ENCODE assay signal across 25 cellular contexts in genomic region chr6:134532694-134533624, GRCh38.
DNase-seq lines count a peak whose midpoint lies in the region; ATAC-seq and TF ChIP-seq lines count a peak whose summit lies in the region.
"Had no signal": no experiment of that assay in that cellular context is flagged by ENCODE, and none has a peak within 500 bp of the region (broad histone marks: within the 10 kb centered on the region; RNA-seq: fewer than 3 reads in every experiment).

No MANE protein-coding gene starts in this region.

- H2AK9ac ChIP-seq in IMR-90 (replicated peaks; ENCODE audit: low read depth, low read length, poor library complexity): no peak overlapping the region

- H3K27ac ChIP-seq in IMR-90 (ENCODE audit: insufficient read depth, low read length) (no peak overlapping the region), mesenchymal stem cell (ENCODE audit: low read length, poor library complexity, severe bottlenecking) (no peak overlapping the region), trophoblast cell (ENCODE audit: low read depth, low read length) (no peak overlapping the region), thyroid gland (no peak overlapping the region)
- H3K27ac ChIP-seq: C4-2B, prostate gland, suprapubic skin, WERI-Rb-1 had no signal

- H4K5ac ChIP-seq in IMR-90 (ENCODE audit: low read depth, low read length): no peak overlapping the region

- TF ChIP-seq RAD21 in IMR-90 (IDR thresholded peaks at IDR 0.05; ENCODE audit: low read length): no peak

- POLR2A ChIA-PET in IMR-90 (lab: Charles Lee; ENCODE audit: unreplicated experiment): no interaction called here
- POLR2A ChIA-PET in HEK293T (lab: Yijun Ruan, JAX): no interaction called here

- H2BK5ac ChIP-seq in IMR-90 (ENCODE audit: low read depth, low read length, poor library complexity, severe bottlenecking) (no peak overlapping the region), mesenchymal stem cell (ENCODE audit: low read depth, low read length, poor library complexity, severe bottlenecking) (no peak overlapping the region), trophoblast cell (ENCODE audit: low read depth, low read length, poor library complexity) (no peak overlapping the region)

- H3K9me1 ChIP-seq in IMR-90 (ENCODE audit: insufficient read depth, low read length): peaks cover 9% of the 10 kb centered on the region

- H2BK12ac ChIP-seq in mesenchymal stem cell (ENCODE audit: low read length in 2 of 2): no peak overlapping the region
- H2BK12ac ChIP-seq in trophoblast cell (ENCODE audit: low read length): peak overlapping the region; percentile 85

- no peak for ATAC-seq in IMR-90 (ENCODE audit: low read depth)
- ATAC-seq: activated naive CD4-positive, alpha-beta T cell treated with anti-CD3 and anti-CD28 coated beads, Interleukin-2, amount 50 U/mL, for 72 hours; GM12878; naive thymus-derived CD4-positive, alpha-beta T cell had no signal

- H3K9ac ChIP-seq in IMR-90 (ENCODE audit: low read depth, low read length) (no peak overlapping the region), mesenchymal stem cell (ENCODE audit: low read length) (no peak overlapping the region), trophoblast cell (ENCODE audit: low read length) (no peak overlapping the region)

- H3K27ac Mint-ChIP-seq in activated T-helper 1 cell treated with anti-CD3 and anti-CD28 coated beads, Interleukin-12 subunit alpha, Interleukin-12 subunit beta, Interleukin-2, Interleukin-4 antibody, amounts not matched to agents 30 ng/mL and 10 ng/mL and 1 ng/mL, durations not matched to agents 14 hours and 24 hours and 36 hours: peak overlapping the region; percentile 27
- H3K27ac Mint-ChIP-seq: activated CD4-positive, alpha-beta T cell treated with anti-CD3 and anti-CD28 coated beads, Interleukin-2, amount 10 ng/mL, durations not matched to agents 7 days and 5 days; activated naive CD4-positive, alpha-beta T cell treated with anti-CD3 and anti-CD28 coated beads, Interleukin-2, amount 50 U/mL, for 72 hours; T-helper 1 cell treated with Interleukin-12 subunit alpha and Interleukin-12 subunit beta and Interleukin-4 antibody, amounts not matched to agents 30 μg/mL and 1 μg/mL, for 36 hours had no signal

- H4K20me1 ChIP-seq in IMR-90 (ENCODE audit: insufficient read depth, low read length): no peaks in the 10 kb centered on the region

- H3K4ac ChIP-seq in IMR-90 (ENCODE audit: low read depth, low read length) (peak overlapping the region; percentile 17; the same call in 1 of the 2 replicates), mesenchymal stem cell (ENCODE audit: low read depth in 1 of 2, low read length in 2 of 2) (no peak overlapping the region), trophoblast cell (ENCODE audit: low read depth, low read length) (no peak overlapping the region)

- peak overlapping the region; percentile 68 for H2AFZ ChIP-seq in IMR-90 (replicated peaks; ENCODE audit: low read length, poor library complexity)
- no peak overlapping the region for H2AFZ ChIP-seq in mesenchymal stem cell (ENCODE audit: low read depth, low read length)
- no peak overlapping the region for H2AFZ ChIP-seq in trophoblast cell (ENCODE audit: insufficient read depth, low read length, poor library complexity)

- no peak overlapping the region for H3K14ac ChIP-seq in IMR-90 (replicated peaks; ENCODE audit: low read depth, low read length)
- no peak overlapping the region for H3K14ac ChIP-seq in mesenchymal stem cell (ENCODE audit: low read length in 2 of 2)
- H3K14ac ChIP-seq in trophoblast cell (ENCODE audit: low read length): no peak overlapping the region

- intact Hi-C loops in IMR-90 (cut with micrococcal nuclease) (no loop called here), thyroid gland (cut with DNase I) (no loop called here)
- intact Hi-C loops in activated T-helper 1 cell treated with anti-CD3 and anti-CD28 coated beads, Interleukin-12 subunit alpha, Interleukin-12 subunit beta, Interleukin-2, Interleukin-4 antibody, amounts not matched to agents 30 ng/mL and 10 ng/mL and 1 ng/mL, durations not matched to agents 14 hours and 24 hours and 36 hours (cut with micrococcal nuclease): loop anchor here (2.0 kb wide), 1 partner anchor 14 kb away; no protein-coding TSS in a partner anchor

- H3K18ac ChIP-seq in IMR-90 (ENCODE audit: low read depth, low read length): no peak overlapping the region
- H3K18ac ChIP-seq in mesenchymal stem cell (ENCODE audit: low read depth in 1 of 2, low read length in 2 of 2): no peak overlapping the region
- H3K18ac ChIP-seq in trophoblast cell (ENCODE audit: low read length): no peak overlapping the region

- peaks cover 3% of the 10 kb centered on the region for H3K79me2 ChIP-seq in trophoblast cell (ENCODE audit: control insufficient read depth, insufficient read depth, low read length, poor library complexity)

- H2AK5ac ChIP-seq in IMR-90 (ENCODE audit: low read depth, low read length): no peak overlapping the region; the same call in 1 of the 2 replicates
- H2AK5ac ChIP-seq in mesenchymal stem cell (ENCODE audit: low read length, severe bottlenecking): peak overlapping the region; percentile 40
- no peak overlapping the region for H2AK5ac ChIP-seq in trophoblast cell (ENCODE audit: low read length)

- H3K36me3 Mint-ChIP-seq in activated T-helper 1 cell treated with anti-CD3 and anti-CD28 coated beads, Interleukin-12 subunit alpha, Interleukin-12 subunit beta, Interleukin-2, Interleukin-4 antibody, amounts not matched to agents 30 ng/mL and 10 ng/mL and 1 ng/mL, durations not matched to agents 14 hours and 24 hours and 36 hours (ENCODE audit: low read depth): peaks cover 3% of the 10 kb centered on the region

- H3K56ac ChIP-seq in IMR-90 (ENCODE audit: extremely low read depth, insufficient read depth, low read length): no peak overlapping the region

- H2BK15ac ChIP-seq in IMR-90 (ENCODE audit: low read depth, low read length) (peak overlapping the region; percentile 72; the same call in 2 of the 3 replicates), mesenchymal stem cell (ENCODE audit: low read depth, poor library complexity, severe bottlenecking) (no peak overlapping the region)

- H3K9me3 Mint-ChIP-seq in activated T-helper 1 cell treated with anti-CD3 and anti-CD28 coated beads, Interleukin-12 subunit alpha, Interleukin-12 subunit beta, Interleukin-2, Interleukin-4 antibody, amounts not matched to agents 30 ng/mL and 10 ng/mL and 1 ng/mL, durations not matched to agents 14 hours and 24 hours and 36 hours: peaks cover 3% of the 10 kb centered on the region

- CTCF ChIA-PET in IMR-90 (lab: Yijun Ruan, JAX) (interaction anchor here (0.6 to 0.7 kb wide), 2 partner anchors 17 to 460 kb away, joined by 4 to 6 read pairs; no protein-coding TSS in a partner anchor), HEK293T (lab: Yijun Ruan, JAX) (interaction anchor here (0.6 to 0.7 kb wide), 2 partner anchors 368 to 409 kb away, joined by 3 read pairs; no protein-coding TSS in a partner anchor)

- TF ChIP-seq POLR2A in IMR-90 (IDR thresholded peaks at IDR 0.05; ENCODE audit: low read depth, low read length) (no peak), thyroid gland (IDR thresholded peaks at IDR 0.05) (no peak)

- H3K4me2 ChIP-seq in IMR-90 (ENCODE audit: low read depth, low read length) (no peak overlapping the region), mesenchymal stem cell (ENCODE audit: low read length, poor library complexity, severe bottlenecking) (no peak overlapping the region), trophoblast cell (ENCODE audit: low read length) (no peak overlapping the region)

- H3K9me3 ChIP-seq in IMR-90 (ENCODE audit: control insufficient read depth, insufficient read depth, low read length) (no peaks in the 10 kb centered on the region), mesenchymal stem cell (ENCODE audit: control insufficient read depth, low read length) (no peaks in the 10 kb centered on the region), trophoblast cell (ENCODE audit: insufficient read depth, low read depth, low read length) (no peaks in the 10 kb centered on the region), thyroid gland (no peaks in the 10 kb centered on the region)
- H3K9me3 ChIP-seq: prostate gland, suprapubic skin, uterus had no signal

- DNase-seq in IMR-90 (no peak), mesenchymal stem cell (no peak), trophoblast cell (no peak), thyroid gland (no peak), HEK293T (ENCODE audit: extremely low spot score) (no peak), activated T-cell treated with anti-CD3 and anti-CD28 coated beads for 4 hours (no peak), kidney glomerular epithelial cell (lab: John Stamatoyannopoulos, UW) (no peak)
- DNase-seq in activated T-helper 1 cell treated with anti-CD3 and anti-CD28 coated beads, Interleukin-12 subunit alpha, Interleukin-12 subunit beta, Interleukin-2, Interleukin-4 antibody, amounts not matched to agents 30 ng/mL and 10 ng/mL and 1 ng/mL, durations not matched to agents 14 hours and 24 hours and 36 hours (ENCODE audit: low spot score): no peak
- DNase-seq: activated CD4-positive, alpha-beta T cell treated with anti-CD3 and anti-CD28 coated beads, Interleukin-2, amount 10 ng/mL, durations not matched to agents 7 days and 5 days; H7; Kasumi-1; mesendoderm; naive thymus-derived CD4-positive, alpha-beta T cell; NCI-H1092; NCI-H187 treated with DMSO at 0.1 percent for 48 hours; stimulated activated CD4-positive, alpha-beta T cell treated with anti-CD3 and anti-CD28 coated beads, Interleukin-1b, Interleukin-23, amount 100 ng/mL, for 48 hours; uterus; WERI-Rb-1 had no signal

- no peak overlapping the region; the same call in 1 of the 2 replicates for H2BK120ac ChIP-seq in IMR-90 (ENCODE audit: low read depth, low read length)
- no peak overlapping the region for H2BK120ac ChIP-seq in mesenchymal stem cell (ENCODE audit: low read depth, low read length)
- H2BK120ac ChIP-seq in trophoblast cell (ENCODE audit: insufficient read depth, low read length, poor library complexity): no peak overlapping the region

- H3K23ac ChIP-seq in IMR-90 (ENCODE audit: low read depth, low read length): no peak overlapping the region
- H3K23ac ChIP-seq in mesenchymal stem cell (ENCODE audit: low read length in 2 of 2): no peak overlapping the region
- no peak overlapping the region for H3K23ac ChIP-seq in trophoblast cell (ENCODE audit: low read length)

- BruUV-seq in IMR-90 (replicated peaks; lab: Mats Ljungman, UMichigan): no TSS peak

- H3K79me1 ChIP-seq in IMR-90 (ENCODE audit: low read depth in 1 of 2, low read length in 2 of 2) (no peaks in the 10 kb centered on the region), mesenchymal stem cell (replicated peaks; ENCODE audit: low read length, poor library complexity, severe bottlenecking) (no peaks in the 10 kb centered on the region), trophoblast cell (ENCODE audit: low read length) (peaks cover 5% of the 10 kb centered on the region)

- H4K12ac ChIP-seq in trophoblast cell (ENCODE audit: low read depth, low read length): no peak overlapping the region

- H3K4me1 Mint-ChIP-seq in activated T-helper 1 cell treated with anti-CD3 and anti-CD28 coated beads, Interleukin-12 subunit alpha, Interleukin-12 subunit beta, Interleukin-2, Interleukin-4 antibody, amounts not matched to agents 30 ng/mL and 10 ng/mL and 1 ng/mL, durations not matched to agents 14 hours and 24 hours and 36 hours (ENCODE audit: low read depth): peaks cover 68% of the 10 kb centered on the region

- H3K36me3 ChIP-seq in IMR-90 (ENCODE audit: control insufficient read depth, insufficient read depth, low read length): no peaks in the 10 kb centered on the region
- no peaks in the 10 kb centered on the region for H3K36me3 ChIP-seq in mesenchymal stem cell (ENCODE audit: control insufficient read depth in 1 of 2, insufficient read depth in 2 of 2, low read depth in 1 of 2, low read length in 2 of 2)
- H3K36me3 ChIP-seq in trophoblast cell (ENCODE audit: control insufficient read depth in 1 of 2, insufficient read depth in 2 of 2, low read length in 2 of 2): no peaks in the 10 kb centered on the region
- no peaks in the 10 kb centered on the region for H3K36me3 ChIP-seq in thyroid gland
- H3K36me3 ChIP-seq: prostate gland, suprapubic skin, uterus, WERI-Rb-1 had no signal

- H3K27me3 ChIP-seq in IMR-90 (ENCODE audit: control insufficient read depth, insufficient read depth, low read length) (no peaks in the 10 kb centered on the region), mesenchymal stem cell (ENCODE audit: control insufficient read depth in 1 of 2, insufficient read depth in 1 of 2, low read length in 2 of 2) (no peaks in the 10 kb centered on the region), trophoblast cell (ENCODE audit: insufficient read depth, low read length) (no peaks in the 10 kb centered on the region), thyroid gland (no peaks in the 10 kb centered on the region)
- H3K27me3 ChIP-seq: suprapubic skin, uterus had no signal

- in situ Hi-C loops in IMR-90 (cut with MboI; ENCODE audit: low sequenced_read_pairs): no loop called here

- no peak overlapping the region for H4K91ac ChIP-seq in IMR-90 (ENCODE audit: insufficient read depth, low read depth, low read length)
- no peak overlapping the region for H4K91ac ChIP-seq in mesenchymal stem cell (ENCODE audit: low read length)
- H4K91ac ChIP-seq in trophoblast cell (ENCODE audit: low read depth, low read length): no peak overlapping the region

- dilution Hi-C loops in IMR-90 (cut with HindIII; ENCODE audit: low sequenced_read_pairs, unreplicated experiment): no loop called here

- H3K4me3 ChIP-seq in IMR-90 (ENCODE audit: insufficient read depth, low read depth, low read length) (no peak overlapping the region), mesenchymal stem cell (ENCODE audit: insufficient read depth in 1 of 2, low read depth in 1 of 2, low read length in 2 of 2) (no peak overlapping the region), trophoblast cell (ENCODE audit: low read depth, low read length) (no peak overlapping the region), thyroid gland (replicated peaks in 1 of 3) (no peak overlapping the region)
- H3K4me3 ChIP-seq: GM12878, prostate gland, skin epidermis, suprapubic skin, uterus had no signal

- H3K4me1 ChIP-seq in IMR-90 (ENCODE audit: control insufficient read depth, insufficient read depth, low read length) (peaks cover 6% of the 10 kb centered on the region), mesenchymal stem cell (ENCODE audit: control insufficient read depth, insufficient read depth, low read depth, low read length) (peaks cover 5% of the 10 kb centered on the region), trophoblast cell (ENCODE audit: control insufficient read depth in 1 of 2, insufficient read depth in 2 of 2, low read length in 2 of 2) (peaks cover 3 to 4% of the 10 kb centered on the region in 2 experiments), thyroid gland (no peaks in the 10 kb centered on the region)
- H3K4me1 ChIP-seq: prostate gland, suprapubic skin, uterus had no signal

- 100% methylated on average over 3 of the region's 8 CpGs; no CpG with 5 or more reads in 1 of the 2 experiments for WGBS in IMR-90 (ENCODE audit: extremely low coverage in 2 of 2, insufficient read length in 1 of 2), 2 experiments
- 97% methylated on average over 7 of the region's 8 CpGs for WGBS in mesenchymal stem cell
- no CpG with 5 or more reads among the region's 8 CpGs for WGBS in trophoblast cell (ENCODE audit: extremely low coverage, insufficient coverage, insufficient read length)
- WGBS in thyroid gland, 2 donors: 89 to 91% methylated on average over 8 of the region's 8 CpGs

- H3K4me3 Mint-ChIP-seq in activated T-helper 1 cell treated with anti-CD3 and anti-CD28 coated beads, Interleukin-12 subunit alpha, Interleukin-12 subunit beta, Interleukin-2, Interleukin-4 antibody, amounts not matched to agents 30 ng/mL and 10 ng/mL and 1 ng/mL, durations not matched to agents 14 hours and 24 hours and 36 hours: no peak overlapping the region
- H3K4me3 Mint-ChIP-seq: activated CD4-positive, alpha-beta T cell treated with anti-CD3 and anti-CD28 coated beads, Interleukin-2, amount 10 ng/mL, durations not matched to agents 7 days and 5 days; T-helper 1 cell treated with Interleukin-12 subunit alpha and Interleukin-12 subunit beta and Interleukin-4 antibody, amounts not matched to agents 30 μg/mL and 1 μg/mL, for 36 hours had no signal

- H2BK20ac ChIP-seq in IMR-90 (ENCODE audit: low read depth, low read length): no peak overlapping the region

- TF ChIP-seq CTCF in IMR-90 (conservative IDR thresholded peaks at IDR 0.05; ENCODE audit: low read depth, low read length): no peak
- no peak for TF ChIP-seq CTCF in thyroid gland (IDR thresholded peaks at IDR 0.05)

- H3K27me3 Mint-ChIP-seq in activated T-helper 1 cell treated with anti-CD3 and anti-CD28 coated beads, Interleukin-12 subunit alpha, Interleukin-12 subunit beta, Interleukin-2, Interleukin-4 antibody, amounts not matched to agents 30 ng/mL and 10 ng/mL and 1 ng/mL, durations not matched to agents 14 hours and 24 hours and 36 hours (ENCODE audit: insufficient read depth): no peaks in the 10 kb centered on the region
- H3K27me3 Mint-ChIP-seq: activated CD4-positive, alpha-beta T cell treated with anti-CD3 and anti-CD28 coated beads, Interleukin-2, amount 10 ng/mL, durations not matched to agents 7 days and 5 days; naive thymus-derived CD4-positive, alpha-beta T cell had no signal

- no peak overlapping the region for H4K8ac ChIP-seq in IMR-90 (ENCODE audit: low read depth in 2 of 2, low read length in 2 of 2)
- H4K8ac ChIP-seq in mesenchymal stem cell (ENCODE audit: low read length): no peak overlapping the region
- no peak overlapping the region for H4K8ac ChIP-seq in trophoblast cell (ENCODE audit: low read depth, low read length)
